Comparison of ENCODE assay signal across 2 cellular contexts in the genomic region with DNA sequence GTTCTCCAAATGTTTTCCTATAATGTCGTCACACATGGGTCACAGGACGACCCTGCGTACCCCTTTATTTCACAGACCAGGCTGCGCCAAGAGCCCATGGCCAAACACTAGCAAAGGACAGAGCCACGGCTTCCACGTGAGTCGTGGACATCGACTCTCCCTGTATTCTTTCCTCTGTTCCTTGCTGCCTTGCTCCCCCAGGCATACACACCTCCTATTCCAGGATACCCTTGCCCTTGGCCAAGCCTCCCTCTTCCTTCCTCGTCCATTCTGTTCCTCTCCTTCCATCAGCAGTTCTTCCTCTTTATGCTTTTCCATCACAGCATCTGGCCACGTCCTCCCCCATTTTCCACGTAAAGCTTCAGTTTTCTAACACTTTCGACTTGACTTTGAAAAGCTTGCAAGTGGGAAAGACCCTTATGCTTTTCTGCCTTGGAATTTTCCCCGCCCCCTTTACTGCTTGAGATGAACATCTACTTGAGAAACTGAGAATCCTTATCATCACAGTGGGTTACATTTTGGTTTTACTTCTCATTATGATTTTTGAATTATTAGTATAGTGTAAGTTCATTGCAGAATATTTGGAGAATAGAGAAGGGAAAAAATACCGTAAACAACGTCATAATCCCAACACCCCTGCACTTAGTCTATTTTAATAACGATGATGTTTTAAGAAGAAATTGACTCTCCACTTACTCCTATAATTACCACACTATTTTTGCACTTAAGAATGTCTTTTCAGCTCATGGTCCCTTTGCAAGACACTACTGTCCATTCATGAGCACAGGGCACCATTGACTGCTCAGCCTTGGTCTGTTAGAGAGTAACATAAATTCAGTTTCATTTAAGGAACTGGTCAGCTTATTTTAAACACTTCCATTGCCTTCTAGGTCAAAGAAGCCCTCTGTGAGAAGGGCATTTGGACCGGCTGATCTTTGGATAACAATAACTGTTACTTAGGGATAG.
TF ChIP-seq lines count a peak whose summit lies in the region.

No MANE protein-coding gene starts in this region.

TF ChIP-seq in GM23338, 12 proteins besides CTCF, POLR2A, EP300 and RAD21 (continued from another document):
- TF ChIP-seq, protein P1, sequence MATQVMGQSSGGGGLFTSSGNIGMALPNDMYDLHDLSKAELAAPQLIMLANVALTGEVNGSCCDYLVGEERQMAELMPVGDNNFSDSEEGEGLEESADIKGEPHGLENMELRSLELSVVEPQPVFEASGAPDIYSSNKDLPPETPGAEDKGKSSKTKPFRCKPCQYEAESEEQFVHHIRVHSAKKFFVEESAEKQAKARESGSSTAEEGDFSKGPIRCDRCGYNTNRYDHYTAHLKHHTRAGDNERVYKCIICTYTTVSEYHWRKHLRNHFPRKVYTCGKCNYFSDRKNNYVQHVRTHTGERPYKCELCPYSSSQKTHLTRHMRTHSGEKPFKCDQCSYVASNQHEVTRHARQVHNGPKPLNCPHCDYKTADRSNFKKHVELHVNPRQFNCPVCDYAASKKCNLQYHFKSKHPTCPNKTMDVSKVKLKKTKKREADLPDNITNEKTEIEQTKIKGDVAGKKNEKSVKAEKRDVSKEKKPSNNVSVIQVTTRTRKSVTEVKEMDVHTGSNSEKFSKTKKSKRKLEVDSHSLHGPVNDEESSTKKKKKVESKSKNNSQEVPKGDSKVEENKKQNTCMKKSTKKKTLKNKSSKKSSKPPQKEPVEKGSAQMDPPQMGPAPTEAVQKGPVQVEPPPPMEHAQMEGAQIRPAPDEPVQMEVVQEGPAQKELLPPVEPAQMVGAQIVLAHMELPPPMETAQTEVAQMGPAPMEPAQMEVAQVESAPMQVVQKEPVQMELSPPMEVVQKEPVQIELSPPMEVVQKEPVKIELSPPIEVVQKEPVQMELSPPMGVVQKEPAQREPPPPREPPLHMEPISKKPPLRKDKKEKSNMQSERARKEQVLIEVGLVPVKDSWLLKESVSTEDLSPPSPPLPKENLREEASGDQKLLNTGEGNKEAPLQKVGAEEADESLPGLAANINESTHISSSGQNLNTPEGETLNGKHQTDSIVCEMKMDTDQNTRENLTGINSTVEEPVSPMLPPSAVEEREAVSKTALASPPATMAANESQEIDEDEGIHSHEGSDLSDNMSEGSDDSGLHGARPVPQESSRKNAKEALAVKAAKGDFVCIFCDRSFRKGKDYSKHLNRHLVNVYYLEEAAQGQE (IDR thresholded peaks at IDR 0.05; ENCODE audit: unreplicated experiment), result no peak
- TF ChIP-seq EZH2phosphoT487 (IDR thresholded peaks at IDR 0.05; ENCODE audit: unreplicated experiment) (no peak), STAT1 (IDR thresholded peaks at IDR 0.05; ENCODE audit: unreplicated experiment) (no peak)

TF ChIP-seq in GM12878, 131 proteins besides CTCF, POLR2A, EP300 and RAD21 (continued from another document):
- TF ChIP-seq, protein P2, sequence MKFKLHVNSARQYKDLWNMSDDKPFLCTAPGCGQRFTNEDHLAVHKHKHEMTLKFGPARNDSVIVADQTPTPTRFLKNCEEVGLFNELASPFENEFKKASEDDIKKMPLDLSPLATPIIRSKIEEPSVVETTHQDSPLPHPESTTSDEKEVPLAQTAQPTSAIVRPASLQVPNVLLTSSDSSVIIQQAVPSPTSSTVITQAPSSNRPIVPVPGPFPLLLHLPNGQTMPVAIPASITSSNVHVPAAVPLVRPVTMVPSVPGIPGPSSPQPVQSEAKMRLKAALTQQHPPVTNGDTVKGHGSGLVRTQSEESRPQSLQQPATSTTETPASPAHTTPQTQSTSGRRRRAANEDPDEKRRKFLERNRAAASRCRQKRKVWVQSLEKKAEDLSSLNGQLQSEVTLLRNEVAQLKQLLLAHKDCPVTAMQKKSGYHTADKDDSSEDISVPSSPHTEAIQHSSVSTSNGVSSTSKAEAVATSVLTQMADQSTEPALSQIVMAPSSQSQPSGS (IDR thresholded peaks at IDR 0.05; ENCODE audit: low read length), result peak; percentile 39
- TF ChIP-seq HDAC6 (IDR thresholded peaks at IDR 0.05; ENCODE audit: unreplicated experiment) (no peak), EGR1 (IDR thresholded peaks at IDR 0.05; ENCODE audit: borderline replicate concordance in 1 of 2, low read depth in 2 of 2, low read length in 2 of 2) (peak in 1 of 2 experiments; percentile 18; a peak in 1 of 3 replicates), HDGF (IDR thresholded peaks at IDR 0.05) (peak; percentile 70; the same call in 1 of the 2 replicates), RUNX3 (IDR thresholded peaks at IDR 0.05; ENCODE audit: low read length) (peak; percentile 16; the same call in 1 of the 2 replicates), IKZF2 (IDR thresholded peaks at IDR 0.05) (peak; percentile 88 to 90), RCOR1 (conservative IDR thresholded peaks at IDR 0.05; ENCODE audit: low read depth, low read length) (0 out of 2 replicates have a peak, but pooled peaks have one; percentile 17), SMAD1 (IDR thresholded peaks at IDR 0.05; ENCODE audit: low read depth, partially characterized antibody) (no peak), SMARCA5 (IDR thresholded peaks at IDR 0.05) (peak; percentile 73; the same call in 1 of the 2 replicates), MEF2A (IDR thresholded peaks at IDR 0.05; ENCODE audit: insufficient read depth, low read depth, low read length) (no peak), ESRRA (IDR thresholded peaks at IDR 0.05; ENCODE audit: low read length) (no peak), SMC3 (IDR thresholded peaks at IDR 0.05; ENCODE audit: borderline replicate concordance, low read length) (peak; percentile 14; the same call in 1 of the 2 replicates), MYB (IDR thresholded peaks at IDR 0.05; ENCODE audit: borderline replicate concordance, low read depth, low read length) (no peak), CREB1 (IDR thresholded peaks at IDR 0.05; ENCODE audit: low read depth) (0 out of 2 replicates have a peak, but pooled peaks have one; percentile 27), CHD4 (IDR thresholded peaks at IDR 0.05) (no peak), EED (IDR thresholded peaks at IDR 0.05; ENCODE audit: low read depth) (peak; percentile 87)
